10 cellular contexts compared by ENCODE assay signal in the genomic region with DNA sequence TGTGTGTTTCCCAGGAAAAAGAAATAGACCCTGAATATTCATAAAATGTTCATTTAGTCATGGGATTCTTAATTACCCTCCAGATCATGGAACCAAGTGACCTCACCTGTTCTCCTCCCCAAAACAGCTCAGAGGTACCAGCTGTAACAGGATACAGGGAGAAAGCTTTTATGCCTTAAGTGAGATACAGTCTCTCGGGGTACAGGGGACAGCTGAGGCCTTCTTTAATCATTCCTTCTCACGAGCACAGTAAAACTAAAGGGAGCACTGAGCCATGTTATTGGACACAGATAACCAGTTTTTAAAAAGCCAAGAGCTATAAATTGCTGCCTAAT. TPM values are rescaled to one million over a fixed set of nuclear protein-coding genes. Genes with fewer than 3 reads are reported as not detected.
DNase-seq lines count a peak whose midpoint lies in the region; ATAC-seq and TF ChIP-seq lines count a peak whose summit lies in the region.
"Had no signal": no experiment of that assay in that cellular context is flagged by ENCODE, and none has a peak within 500 bp of the region (broad histone marks: within the 10 kb centered on the region; RNA-seq: fewer than 3 reads in every experiment).

No MANE protein-coding gene starts in this region.

- H2BK120ac ChIP-seq in IMR-90 (ENCODE audit: low read depth, low read length) (no peak overlapping the region), neuronal stem cell (ENCODE audit: low read depth, low read length) (no peak overlapping the region)

- no peak overlapping the region for H2AFZ ChIP-seq in IMR-90 (replicated peaks; ENCODE audit: low read length, poor library complexity)
- no peak overlapping the region for H2AFZ ChIP-seq in neuronal stem cell (ENCODE audit: low read length)

- no peak for TF ChIP-seq EP300 in gastroesophageal sphincter (IDR thresholded peaks at IDR 0.05)

- no peak overlapping the region for H2BK15ac ChIP-seq in IMR-90 (ENCODE audit: low read depth, low read length)
- no peak overlapping the region for H2BK15ac ChIP-seq in neuronal stem cell (ENCODE audit: low read length)

- no peak overlapping the region for H3K14ac ChIP-seq in IMR-90 (replicated peaks; ENCODE audit: low read depth, low read length)
- H3K14ac ChIP-seq in neuronal stem cell (ENCODE audit: low read length): no peak overlapping the region

- dilution Hi-C loops in IMR-90 (cut with HindIII; ENCODE audit: low sequenced_read_pairs, unreplicated experiment): no loop called here

- no peaks in the 10 kb centered on the region for H3K36me3 Mint-ChIP-seq in activated T-cell treated with anti-CD3 and anti-CD28 coated beads, Interleukin-2, amount 50 U/mL, for 72 hours (ENCODE audit: insufficient read depth in 2 of 2)

- H3K23ac ChIP-seq in IMR-90 (ENCODE audit: low read depth, low read length) (no peak overlapping the region), neuronal stem cell (ENCODE audit: low read depth, low read length, poor library complexity) (no peak overlapping the region)

- H3K4me3 ChIP-seq in IMR-90 (ENCODE audit: insufficient read depth, low read depth, low read length): no peak overlapping the region
- no peak overlapping the region for H3K4me3 ChIP-seq in neuronal stem cell (ENCODE audit: low read length in 2 of 2)
- no peak overlapping the region for H3K4me3 ChIP-seq in gastroesophageal sphincter

- peaks cover 8% of the 10 kb centered on the region for H3K4me1 Mint-ChIP-seq in activated T-cell treated with anti-CD3 and anti-CD28 coated beads, Interleukin-2, amount 50 U/mL, for 72 hours (ENCODE audit: low read depth)

- H3K4ac ChIP-seq in IMR-90 (ENCODE audit: low read depth, low read length): no peak overlapping the region
- no peak overlapping the region for H3K4ac ChIP-seq in neuronal stem cell (ENCODE audit: low read length)

- H3K9ac ChIP-seq in IMR-90 (ENCODE audit: low read depth, low read length): no peak overlapping the region
- H3K9ac ChIP-seq in neuronal stem cell (ENCODE audit: low read depth, low read length, poor library complexity): no peak overlapping the region

- POLR2A ChIA-PET in IMR-90 (lab: Charles Lee; ENCODE audit: unreplicated experiment): no interaction called here

- intact Hi-C loops in IMR-90 (cut with micrococcal nuclease): no loop called here

- H3K4me1 ChIP-seq in IMR-90 (ENCODE audit: control insufficient read depth, insufficient read depth, low read length) (peaks cover 5% of the 10 kb centered on the region), neuronal stem cell (ENCODE audit: control insufficient read depth in 2 of 2, insufficient read depth in 1 of 2, low read depth in 1 of 2, low read length in 2 of 2) (peaks cover 20 to 45% of the 10 kb centered on the region in 2 donors), gastroesophageal sphincter (peaks cover 5 to 14% (median 6%) of the 10 kb centered on the region in 3 donors)

- in situ Hi-C loops in IMR-90 (cut with MboI; ENCODE audit: low sequenced_read_pairs): no loop called here

- no peak overlapping the region for H2BK20ac ChIP-seq in IMR-90 (ENCODE audit: low read depth, low read length)

- TF ChIP-seq RAD21 in IMR-90 (IDR thresholded peaks at IDR 0.05; ENCODE audit: low read length): no peak

- CTCF ChIA-PET in IMR-90 (lab: Yijun Ruan, JAX): no interaction called here

- 0 out of 2 replicates have a peak overlapping the region, but pooled peaks have one; percentile 7 for H3K4me2 ChIP-seq in IMR-90 (ENCODE audit: low read depth, low read length)
- no peak overlapping the region for H3K4me2 ChIP-seq in neuronal stem cell (ENCODE audit: insufficient read depth, low read length, poor library complexity, severe bottlenecking)

- H3K27me3 Mint-ChIP-seq in activated T-cell treated with anti-CD3 and anti-CD28 coated beads, Interleukin-2, amount 50 U/mL, for 72 hours (ENCODE audit: low read depth): no peaks in the 10 kb centered on the region

- peak; percentile 22 to 59 for ATAC-seq in activated T-cell treated with anti-CD3 and anti-CD28 coated beads, Interleukin-2, amount 50 U/mL, for 72 hours (replicated peaks in 1 of 2)
- ATAC-seq in HG02610 (IDR thresholded peaks at IDR 0.05; ENCODE audit: unreplicated experiment) (peak; percentile 11), IMR-90 (ENCODE audit: low read depth) (no peak), gastroesophageal sphincter (no peak)

- no peak for TF ChIP-seq POLR2A in IMR-90 (IDR thresholded peaks at IDR 0.05; ENCODE audit: low read depth, low read length)
- TF ChIP-seq POLR2A in gastroesophageal sphincter (IDR thresholded peaks at IDR 0.05): no peak

- no peaks in the 10 kb centered on the region for H3K9me3 Mint-ChIP-seq in activated T-cell treated with anti-CD3 and anti-CD28 coated beads, Interleukin-2, amount 50 U/mL, for 72 hours

- H4K91ac ChIP-seq in IMR-90 (ENCODE audit: insufficient read depth, low read depth, low read length) (no peak overlapping the region), neuronal stem cell (ENCODE audit: low read depth, low read length, poor library complexity) (no peak overlapping the region)

- H4K20me1 ChIP-seq in IMR-90 (ENCODE audit: insufficient read depth, low read length): no peaks in the 10 kb centered on the region

- TF ChIP-seq CTCF in IMR-90 (conservative IDR thresholded peaks at IDR 0.05; ENCODE audit: low read depth, low read length) (no peak), gastroesophageal sphincter (IDR thresholded peaks at IDR 0.05) (no peak)

- H3K9me1 ChIP-seq in IMR-90 (ENCODE audit: insufficient read depth, low read length): no peaks in the 10 kb centered on the region

- H4K8ac ChIP-seq in IMR-90 (ENCODE audit: low read depth in 2 of 2, low read length in 2 of 2): no peak overlapping the region; a peak in 1 of 4 replicates
- no peak overlapping the region for H4K8ac ChIP-seq in neuronal stem cell (ENCODE audit: low read depth, low read length)

- H3K36me3 ChIP-seq in IMR-90 (ENCODE audit: control insufficient read depth, insufficient read depth, low read length) (peaks cover 4% of the 10 kb centered on the region), neuronal stem cell (replicated peaks in 1 of 2; ENCODE audit: control insufficient read depth in 2 of 2, insufficient read depth in 2 of 2, low read length in 2 of 2) (no peaks in the 10 kb centered on the region), gastroesophageal sphincter (no peaks in the 10 kb centered on the region)

- H3K18ac ChIP-seq in IMR-90 (ENCODE audit: low read depth, low read length): no peak overlapping the region
- no peak overlapping the region for H3K18ac ChIP-seq in neuronal stem cell (ENCODE audit: low read length)

- H2BK12ac ChIP-seq in neuronal stem cell (ENCODE audit: low read length): no peak overlapping the region

- H3K9me3 ChIP-seq in IMR-90 (ENCODE audit: control insufficient read depth, insufficient read depth, low read length): no peaks in the 10 kb centered on the region
- H3K9me3 ChIP-seq in neuronal stem cell (replicated peaks in 1 of 2; ENCODE audit: control insufficient read depth in 2 of 2, insufficient read depth in 1 of 2, low read depth in 1 of 2, low read length in 2 of 2): no peaks in the 10 kb centered on the region
- no peaks in the 10 kb centered on the region for H3K9me3 ChIP-seq in gastroesophageal sphincter

- WGBS in IMR-90 (ENCODE audit: extremely low coverage in 2 of 2, insufficient read length in 1 of 2), 2 experiments: no CpG with 5 or more reads among the region's 2 CpGs
- no CpG with 5 or more reads among the region's 2 CpGs for WGBS in neuronal stem cell (ENCODE audit: extremely low coverage in 2 of 2, insufficient read length in 2 of 2, insufficient replicate concordance in 1 of 2), 2 donors
- WGBS in gastroesophageal sphincter (ENCODE audit: low coverage in 1 of 2), 2 donors: 33% methylated on average over 2 of the region's 2 CpGs; no CpG with 5 or more reads in 1 of the 2 donors

- no peak for DNase-seq in activated T-cell treated with anti-CD3 and anti-CD28 coated beads, Interleukin-2, amount 50 U/mL, for 72 hours
- DNase-seq in activated T-cell treated with anti-CD3 and anti-CD28 coated beads, Interleukin-2, amount 50 U/mL, for 48 hours: no peak
- DNase-seq in IMR-90 (no peak), neuronal stem cell (ENCODE audit: low spot score) (no peak), GF-D8 (lab: John Stamatoyannopoulos, UW) (no peak), NCI-H446 treated with DMSO at 0.1 percent for 48 hours (lab: John Stamatoyannopoulos, UW) (no peak)
- DNase-seq: activated effector memory CD4-positive, alpha-beta T cell treated with anti-CD3 and anti-CD28 coated beads, Interleukin-2, amount 50 U/mL, for 16 hours; foreskin melanocyte had no signal

- BruUV-seq in IMR-90 (replicated peaks; lab: Mats Ljungman, UMichigan): no TSS peak

- H2AK5ac ChIP-seq in IMR-90 (ENCODE audit: low read depth, low read length) (no peak overlapping the region), neuronal stem cell (ENCODE audit: low read depth, low read length) (no peak overlapping the region)

- no peak overlapping the region for H4K5ac ChIP-seq in IMR-90 (ENCODE audit: low read depth, low read length)

- H3K27ac ChIP-seq in IMR-90 (ENCODE audit: insufficient read depth, low read length) (no peak overlapping the region), neuronal stem cell (replicated peaks; ENCODE audit: low read length) (peak overlapping the region; percentile 43), gastroesophageal sphincter (peak overlapping the region in 1 of 4 donors; percentile 45)

- H3K27me3 ChIP-seq in IMR-90 (ENCODE audit: control insufficient read depth, insufficient read depth, low read length) (no peaks in the 10 kb centered on the region), neuronal stem cell (ENCODE audit: control insufficient read depth in 3 of 3, insufficient read depth in 3 of 3, low read depth in 1 of 3, low read length in 3 of 3) (no peaks in the 10 kb centered on the region), gastroesophageal sphincter (no peaks in the 10 kb centered on the region)

- no peak overlapping the region for H2AK9ac ChIP-seq in IMR-90 (replicated peaks; ENCODE audit: low read depth, low read length, poor library complexity)

- peak overlapping the region; percentile 93 for H3K27ac Mint-ChIP-seq in activated T-cell treated with anti-CD3 and anti-CD28 coated beads, Interleukin-2, amount 50 U/mL, for 72 hours

- H3K56ac ChIP-seq in IMR-90 (ENCODE audit: extremely low read depth, insufficient read depth, low read length): no peak overlapping the region

- H3K79me1 ChIP-seq in IMR-90 (ENCODE audit: low read depth in 1 of 2, low read length in 2 of 2): peaks cover 12 to 14% of the 10 kb centered on the region in 2 experiments; a peak in 2 of 4 replicates
- H3K79me1 ChIP-seq in neuronal stem cell (ENCODE audit: low read depth, low read length): no peaks in the 10 kb centered on the region

- H2BK5ac ChIP-seq in IMR-90 (ENCODE audit: low read depth, low read length, poor library complexity, severe bottlenecking): no peak overlapping the region
- H2BK5ac ChIP-seq in neuronal stem cell (ENCODE audit: low read length): no peak overlapping the region

- peak overlapping the region; percentile 62 to 89 for H3K4me3 Mint-ChIP-seq in activated T-cell treated with anti-CD3 and anti-CD28 coated beads, Interleukin-2, amount 50 U/mL, for 72 hours

RNA-seq across cellular contexts. Expression of a gene that starts 16.6 kb away (rescaled TPM):
- 1 to 10 TPM; 3.4 to 6.6 TPM for total RNA-seq in activated T-cell treated with anti-CD3 and anti-CD28 coated beads, Interleukin-2, amount 50 U/mL, for 72 hours
- total RNA-seq in IMR-90 (2012; rRNA removed): 111 and 132 TPM in 2 replicates
- polyA plus RNA-seq in IMR-90 (2012; rRNA removed): 30.7 and 36.9 TPM in 2 replicates
- 17.3 and 20.6 TPM in 2 replicates for polyA plus RNA-seq in IMR-90 (2012; cell fraction: cytosol; rRNA removed)
- polyA plus RNA-seq in IMR-90 (2012; cell fraction: nucleus; rRNA removed; ENCODE audit: low replicate concordance): 25.9 and 75.6 TPM in 2 replicates
- 86.2 TPM for polyA plus RNA-seq in neuronal stem cell (2013, experiment 1 of 2)
- 97.7 TPM for polyA plus RNA-seq in neuronal stem cell (2013, experiment 2 of 2)
- total RNA-seq in gastroesophageal sphincter: 10 to 100 TPM; 21.3 to 41.2 (median 31.6) TPM

Comparison
In these comparisons a context has a peak if more than half of its experiments do, and no peak if none do; other contexts are left out.
1. ATAC-seq: peak in activated T-cell treated with anti-CD3 and anti-CD28 coated beads, Interleukin-2, amount 50 U/mL, for 72 hours (2 of 2) and HG02610 (single experiment); none in IMR-90 (single experiment) and gastroesophageal sphincter (single experiment).